ENCODE assay signal across 20 cellular contexts in the genomic region with DNA sequence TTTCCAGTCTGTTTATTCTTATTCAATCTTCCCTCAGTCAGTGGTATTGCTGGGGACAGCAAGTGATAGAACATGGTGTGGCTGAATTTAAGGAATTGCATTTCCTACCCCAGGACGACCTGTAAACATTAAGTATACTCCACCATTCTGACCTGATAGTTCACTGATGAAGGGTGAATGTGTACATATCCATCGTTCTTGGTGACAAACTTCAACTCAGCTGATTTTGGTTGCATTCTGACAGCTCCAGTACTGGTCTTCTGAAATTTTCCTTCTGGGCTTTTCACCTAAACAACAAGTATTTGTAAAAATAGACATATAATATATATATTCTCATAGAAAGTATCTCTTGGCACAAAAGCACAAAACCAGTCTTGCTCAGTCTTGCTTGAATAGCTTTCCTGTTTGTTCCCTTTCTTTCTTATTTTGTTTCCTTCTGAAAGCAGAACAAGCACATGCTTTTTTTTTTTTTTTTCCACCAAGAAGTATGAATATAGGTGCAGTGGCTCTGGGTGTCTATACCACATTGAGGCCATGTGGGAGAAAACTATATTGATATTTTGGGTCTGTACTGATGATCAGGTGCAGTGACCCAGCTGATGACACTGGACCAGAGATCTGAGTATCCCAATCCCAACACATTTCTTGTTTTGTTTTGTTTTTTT.
"Had no signal": no experiment of that assay in that cellular context is flagged by ENCODE, and none has a peak within 500 bp of the region (broad histone marks: within the 10 kb centered on the region; RNA-seq: fewer than 3 reads in every experiment).

No MANE protein-coding gene starts in this region.

- H3K27ac ChIP-seq: ascending aorta, brain microvascular endothelial cell, esophagus muscularis mucosa, neutrophil, transverse colon had no signal

- H3K27ac Mint-ChIP-seq: activated naive CD4-positive, alpha-beta T cell treated with anti-CD3 and anti-CD28 coated beads, Interleukin-2, amount 10 ng/mL, durations not matched to agents 7 days and 5 days; activated T-cell treated with anti-CD3 and anti-CD28 coated beads, Interleukin-2, amount 50 U/mL, for 72 hours; nephron; stimulated activated effector memory CD8-positive, alpha-beta T cell treated with anti-CD3 and anti-CD28 coated beads, Interleukin-12 subunit alpha, Interleukin-12 subunit beta, amount 100 ng/mL, for 72 hours had no signal

- H3K4me1 ChIP-seq: ascending aorta, esophagus muscularis mucosa, pancreas had no signal

- H3K27me3 Mint-ChIP-seq: activated naive CD4-positive, alpha-beta T cell treated with anti-CD3 and anti-CD28 coated beads, Interleukin-2, amount 10 ng/mL, durations not matched to agents 7 days and 5 days had no signal

- H3K27me3 ChIP-seq: ascending aorta, brain microvascular endothelial cell, esophagus muscularis mucosa, neutrophil, pancreas, transverse colon had no signal

- DNase-seq: activated CD4-positive, alpha-beta T cell treated with anti-CD3 and anti-CD28 coated beads, Interleukin-2, amount 50 U/mL, for 1 hour; activated CD4-positive, CD25-positive, alpha-beta regulatory T cell treated with anti-CD3 and anti-CD28 coated beads, Interleukin-2, amount 50 U/mL, for 72 hours; activated effector memory CD4-positive, alpha-beta T cell treated with anti-CD3 and anti-CD28 coated beads, Interleukin-2, amount 50 U/mL, for 16 hours; activated naive CD4-positive, alpha-beta T cell treated with anti-CD3 and anti-CD28 coated beads, Interleukin-2, amount 10 ng/mL, durations not matched to agents 7 days and 5 days; brain microvascular endothelial cell; caudate nucleus; effector memory CD4-positive, alpha-beta T cell; hippocampal formation; left ventricle myocardium superior; mammary epithelial cell; pancreas; right cardiac atrium; stimulated activated CD4-positive, alpha-beta T cell treated with anti-CD3 and anti-CD28 coated beads, Interleukin-1b, Interleukin-23, amount 100 ng/mL, for 48 hours; transverse colon had no signal

- H3K9me3 Mint-ChIP-seq: activated naive CD4-positive, alpha-beta T cell treated with anti-CD3 and anti-CD28 coated beads, Interleukin-2, amount 10 ng/mL, durations not matched to agents 7 days and 5 days; activated T-cell treated with anti-CD3 and anti-CD28 coated beads, Interleukin-2, amount 50 U/mL, for 72 hours; nephron; stimulated activated effector memory CD8-positive, alpha-beta T cell treated with anti-CD3 and anti-CD28 coated beads, Interleukin-12 subunit alpha, Interleukin-12 subunit beta, amount 100 ng/mL, for 72 hours had no signal

- H3K4me1 Mint-ChIP-seq: activated naive CD4-positive, alpha-beta T cell treated with anti-CD3 and anti-CD28 coated beads, Interleukin-2, amount 10 ng/mL, durations not matched to agents 7 days and 5 days; nephron; stimulated activated effector memory CD8-positive, alpha-beta T cell treated with anti-CD3 and anti-CD28 coated beads, Interleukin-12 subunit alpha, Interleukin-12 subunit beta, amount 100 ng/mL, for 72 hours had no signal

- ATAC-seq: left ventricle myocardium superior, right cardiac atrium had no signal

- H3K4me3 Mint-ChIP-seq: activated naive CD4-positive, alpha-beta T cell treated with anti-CD3 and anti-CD28 coated beads, Interleukin-2, amount 10 ng/mL, durations not matched to agents 7 days and 5 days; activated T-cell treated with anti-CD3 and anti-CD28 coated beads, Interleukin-2, amount 50 U/mL, for 72 hours; nephron; stimulated activated effector memory CD8-positive, alpha-beta T cell treated with anti-CD3 and anti-CD28 coated beads, Interleukin-12 subunit alpha, Interleukin-12 subunit beta, amount 100 ng/mL, for 72 hours had no signal

- H3K4me3 ChIP-seq: ascending aorta, esophagus muscularis mucosa, pancreas, transverse colon had no signal
